In genomic region chrX:135421932-135422809, GRCh38 we compare ENCODE assay signal across 8 cellular contexts. TPM values are rescaled to one million over a fixed set of nuclear protein-coding genes. Genes with fewer than 3 reads are reported as not detected.
A peak's percentile ranks its signal among the peaks of the same experiment; 100 is the strongest.
DNase-seq lines count a peak whose midpoint lies in the region; ATAC-seq, FAIRE-seq and TF ChIP-seq lines count a peak whose summit lies in the region.

SMIM10L2A (plus strand) TSS chrX:135421944; CDS start chrX:135422132, 188 bp downstream.

- H3K36me3 Mint-ChIP-seq in effector memory CD8-positive, alpha-beta T cell (ENCODE audit: insufficient read depth), result no peaks in the 10 kb centered on the region

- TF ChIP-seq POLR2A in GM12892 (IDR thresholded peaks at IDR 0.05; ENCODE audit: low read depth, low read length) (no peak), NB4 (IDR thresholded peaks at IDR 0.05; ENCODE audit: extremely low read depth, insufficient read length) (no peak)

- H3K79me1 ChIP-seq in trophoblast cell (ENCODE audit: low read length), result no peaks in the 10 kb centered on the region

- ATAC-seq in effector memory CD8-positive, alpha-beta T cell (replicated peaks), result peak; percentile 62

- no peak within 1 kb of the TSS for H4K12ac ChIP-seq in trophoblast cell (ENCODE audit: low read depth, low read length)

- H3K36me3 ChIP-seq in H7 (replicated peaks; ENCODE audit: control insufficient read depth, insufficient read depth, low read length) (no peaks in the 10 kb centered on the region), trophoblast cell (ENCODE audit: control insufficient read depth in 1 of 2, insufficient read depth in 2 of 2, low read length in 2 of 2) (no peaks in the 10 kb centered on the region)

- H3K9ac ChIP-seq in trophoblast cell (ENCODE audit: low read length), result no peak within 1 kb of the TSS

- no peak within 1 kb of the TSS for H2BK12ac ChIP-seq in trophoblast cell (ENCODE audit: low read length)

- no peaks in the 10 kb centered on the region for H3K27me3 Mint-ChIP-seq in effector memory CD8-positive, alpha-beta T cell

- H3K23ac ChIP-seq in trophoblast cell (ENCODE audit: low read length), result no peak within 1 kb of the TSS

- WGBS in trophoblast cell (ENCODE audit: extremely low coverage, insufficient coverage, insufficient read length), result no CpG with 5 or more reads among the region's 100 CpGs

- H3K9me3 Mint-ChIP-seq in effector memory CD8-positive, alpha-beta T cell, result no peaks in the 10 kb centered on the region

- peak within 1 kb of the TSS; percentile 70 to 75 for H3K4me3 Mint-ChIP-seq in effector memory CD8-positive, alpha-beta T cell

- H3K27me3 ChIP-seq in H7 (ENCODE audit: control insufficient read depth, insufficient read depth, low read length) (peaks cover 7% of the 10 kb centered on the region; the same call in 1 of the 2 replicates), trophoblast cell (ENCODE audit: insufficient read depth, low read length) (peaks cover 6% of the 10 kb centered on the region)

- peak within 1 kb of the TSS; percentile 57 for H3K4me3 ChIP-seq in H7 (ENCODE audit: insufficient read depth, low read depth, low read length)
- H3K4me3 ChIP-seq in NB4 (ENCODE audit: low read depth, low read length), result peak within 1 kb of the TSS; percentile 25
- peak within 1 kb of the TSS; percentile 64 for H3K4me3 ChIP-seq in trophoblast cell (ENCODE audit: low read depth, low read length)

- H2BK5ac ChIP-seq in trophoblast cell (ENCODE audit: low read depth, low read length, poor library complexity), result no peak within 1 kb of the TSS

- H3K27ac ChIP-seq in trophoblast cell (ENCODE audit: low read depth, low read length), result no peak within 1 kb of the TSS

- H3K4ac ChIP-seq in trophoblast cell (ENCODE audit: low read depth, low read length), result no peak within 1 kb of the TSS

- no peaks in the 10 kb centered on the region for H3K9me3 ChIP-seq in trophoblast cell (ENCODE audit: insufficient read depth, low read depth, low read length)

- TF ChIP-seq CTCF in NB4 (IDR thresholded peaks at IDR 0.05; ENCODE audit: low read depth, low read length) (no peak), D721Med (IDR thresholded peaks at IDR 0.05; ENCODE audit: insufficient read depth, missing control alignments) (no peak)

- H3K27ac Mint-ChIP-seq in effector memory CD8-positive, alpha-beta T cell, result no peak within 1 kb of the TSS

- H3K4me2 ChIP-seq in trophoblast cell (ENCODE audit: low read length), result peak within 1 kb of the TSS; percentile 67

- FAIRE-seq in GM12892 (lab: Jason Lieb, UNC) (peak; percentile 36), D721Med (lab: Jason Lieb, UNC) (no peak)

- peak within 1 kb of the TSS; percentile 41 for H2AFZ ChIP-seq in trophoblast cell (ENCODE audit: insufficient read depth, low read length, poor library complexity)

- DNase-seq in GM12892 (ENCODE audit: insufficient read length) (no peak), H7 (peak; percentile 55), NB4 (ENCODE audit: low read depth) (no peak), trophoblast cell (no peak), amniotic stem cell (lab: John Stamatoyannopoulos, UW) (no peak), D721Med (ENCODE audit: insufficient read length, low spot score) (no peak)
- DNase-seq in effector memory CD8-positive, alpha-beta T cell, result peak in 1 of 3 experiments; percentile 14
- no peak for DNase-seq in NK-92 treated with Interleukin-12 subunit alpha and Interleukin-12 subunit beta, amount 100 ng/mL, for 24 hours (lab: John Stamatoyannopoulos, UW)

- no peaks in the 10 kb centered on the region for H3K79me2 ChIP-seq in trophoblast cell (ENCODE audit: control insufficient read depth, insufficient read depth, low read length, poor library complexity)

- no peak within 1 kb of the TSS for H3K18ac ChIP-seq in trophoblast cell (ENCODE audit: low read length)

- H4K91ac ChIP-seq in trophoblast cell (ENCODE audit: low read depth, low read length), result no peak within 1 kb of the TSS

- H4K8ac ChIP-seq in trophoblast cell (ENCODE audit: low read depth, low read length), result peak within 1 kb of the TSS; percentile 4

- no peak within 1 kb of the TSS for H2BK120ac ChIP-seq in trophoblast cell (ENCODE audit: insufficient read depth, low read length, poor library complexity)

- no peak within 1 kb of the TSS for H2AK5ac ChIP-seq in trophoblast cell (ENCODE audit: low read length)

- H3K14ac ChIP-seq in trophoblast cell (ENCODE audit: low read length), result no peak within 1 kb of the TSS

- H3K4me1 ChIP-seq in trophoblast cell (ENCODE audit: control insufficient read depth in 1 of 2, insufficient read depth in 2 of 2, low read length in 2 of 2), result no peaks in the 10 kb centered on the region

- peaks cover 3 to 4% of the 10 kb centered on the region in 2 donors for H3K4me1 Mint-ChIP-seq in effector memory CD8-positive, alpha-beta T cell (ENCODE audit: low read depth in 2 of 2)

RNA-seq across cellular contexts. Expression of gene SMIM10L2A, which starts in this region (rescaled TPM):
- polyA plus RNA-seq in GM12892 (2012; ENCODE audit: missing spikeins), result not detected
- 7.0 and 11.5 TPM in 2 replicates for total RNA-seq in H7 (2014; rRNA removed; shearing (Covaris generic))
- polyA plus RNA-seq in trophoblast cell (2013), result 0.10 TPM in 2 replicates
